In the genomic region with DNA sequence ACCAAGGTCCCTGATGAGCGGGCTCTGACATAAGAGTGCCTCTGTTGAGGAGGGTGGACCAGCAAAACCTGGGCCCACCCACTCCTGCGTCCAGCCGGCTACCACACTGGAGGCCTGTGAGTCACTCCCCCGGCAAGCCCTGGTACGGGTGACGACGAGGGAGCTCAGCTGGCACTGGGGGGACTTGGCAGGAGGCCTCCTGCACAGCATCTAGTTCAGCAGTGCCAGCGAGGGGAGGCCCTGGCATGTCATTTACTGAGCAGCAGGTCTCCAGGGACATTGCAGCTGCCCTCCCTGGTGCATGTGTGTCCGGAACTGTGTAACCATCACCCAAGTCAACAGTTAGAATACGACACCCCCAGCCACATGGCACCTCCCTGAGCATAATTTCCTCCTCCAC, we compare ENCODE assay signal across 7 cellular contexts. TPM values are rescaled to one million over a fixed set of nuclear protein-coding genes. Genes with fewer than 3 reads are reported as not detected.
DNase-seq lines count a peak whose midpoint lies in the region; ATAC-seq and TF ChIP-seq lines count a peak whose summit lies in the region.

No MANE protein-coding gene starts in this region.

- H3K56ac ChIP-seq in H9 (ENCODE audit: insufficient read length, low read depth, low read length): no peak overlapping the region

- peaks cover 47% of the 10 kb centered on the region for H3K4me1 Mint-ChIP-seq in type B pancreatic cell (ENCODE audit: unreplicated experiment)
- peaks cover 27 to 28% of the 10 kb centered on the region in 2 experiments for H3K4me1 Mint-ChIP-seq in H9

- H3K23ac ChIP-seq in H9 (ENCODE audit: insufficient read length, low read depth, low read length): no peak overlapping the region

- H3K79me2 ChIP-seq in MM.1S (ENCODE audit: low read length) (peaks cover 91% of the 10 kb centered on the region), H9 (ENCODE audit: insufficient read depth, low read length) (peaks cover 13% of the 10 kb centered on the region; the same call in 1 of the 2 replicates)

- H3F3A ChIP-seq in MM.1S (ENCODE audit: insufficient read depth, low read length): no peaks in the 10 kb centered on the region

- no peak overlapping the region for H3K14ac ChIP-seq in H9 (ENCODE audit: insufficient read depth, low read length)

- no peaks in the 10 kb centered on the region for H3K79me1 ChIP-seq in H9 (ENCODE audit: insufficient read depth, low read depth, low read length, poor library complexity, severe bottlenecking)

- H2AFZ ChIP-seq in MM.1S (ENCODE audit: low read length): no peak overlapping the region
- H2AFZ ChIP-seq in H9 (ENCODE audit: low read length): no peak overlapping the region

- H3K27ac Mint-ChIP-seq in type B pancreatic cell (peak overlapping the region; percentile 61), H9 (0 out of 7 replicates have a peak overlapping the region, but pooled peaks of 1 of the 3 experiments have one; percentile 25)

- no peak overlapping the region for H2BK20ac ChIP-seq in H9 (ENCODE audit: low read depth, low read length, poor library complexity, severe bottlenecking)

- peaks cover 67% of the 10 kb centered on the region for H3K4me1 ChIP-seq in colonic mucosa
- peaks cover 93% of the 10 kb centered on the region for H3K4me1 ChIP-seq in mucosa of descending colon (ENCODE audit: low read depth)
- H3K4me1 ChIP-seq in MM.1S (ENCODE audit: low read length): no peaks in the 10 kb centered on the region
- H3K4me1 ChIP-seq in H9 (ENCODE audit: insufficient read depth, low read length): peaks cover 12% of the 10 kb centered on the region

- H2BK12ac ChIP-seq in H9 (ENCODE audit: insufficient read length, low read depth, low read length): no peak overlapping the region

- DNase-seq in NCI-H2171 treated with DMSO at 0.1 percent for 48 hours (lab: John Stamatoyannopoulos, UW) (peak; percentile 76), colonic mucosa (no peak), mucosa of descending colon (peak; percentile 66 to 78 (median 68)), type B pancreatic cell (ENCODE audit: extremely low spot score, unreplicated experiment) (no peak), MM.1S (no peak), H9 (no peak)
- DNase-seq in stimulated activated naive CD8-positive, alpha-beta T cell treated with anti-CD3 and anti-CD28 coated beads, Interleukin-15, Interleukin-2, amounts not matched to agents 100 U/mL and 50 U/mL, for 24 hours: no peak

- no peaks in the 10 kb centered on the region for H3K23me2 ChIP-seq in H9 (ENCODE audit: insufficient read length, low read depth, low read length, poor library complexity, severe bottlenecking)

- H3K27me3 Mint-ChIP-seq in type B pancreatic cell (peaks cover 6% of the 10 kb centered on the region), H9 (ENCODE audit: low read depth) (no peaks in the 10 kb centered on the region)

- H3K36me3 Mint-ChIP-seq in type B pancreatic cell (peaks cover 38% of the 10 kb centered on the region), H9 (ENCODE audit: insufficient read depth in 1 of 3, low read depth in 3 of 3) (peaks cover 19 to 67% (median 29%) of the 10 kb centered on the region in 3 experiments)

- no peak overlapping the region for H3K18ac ChIP-seq in H9 (ENCODE audit: insufficient read length, low read depth, low read length)

- no peaks in the 10 kb centered on the region for H3K36me3 ChIP-seq in colonic mucosa
- no peaks in the 10 kb centered on the region for H3K36me3 ChIP-seq in mucosa of descending colon (ENCODE audit: low read depth)
- H3K36me3 ChIP-seq in MM.1S (replicated peaks; ENCODE audit: insufficient read depth, low read length): peaks cover 6% of the 10 kb centered on the region; the same call in 1 of the 2 replicates

- H3K9me2 ChIP-seq in MM.1S (replicated peaks; ENCODE audit: insufficient read depth, low read length): no peaks in the 10 kb centered on the region

- H3K27me3 ChIP-seq in colonic mucosa: no peaks in the 10 kb centered on the region
- H3K27me3 ChIP-seq in MM.1S (replicated peaks; ENCODE audit: insufficient read depth, low read length): no peaks in the 10 kb centered on the region
- H3K27me3 ChIP-seq in H9 (ENCODE audit: insufficient read depth, low read length): no peaks in the 10 kb centered on the region

- H3K9me3 Mint-ChIP-seq in type B pancreatic cell (no peaks in the 10 kb centered on the region), H9 (no peaks in the 10 kb centered on the region)

- no peak overlapping the region for H3K4ac ChIP-seq in H9 (ENCODE audit: low read depth, low read length)

- no peak overlapping the region for H2BK120ac ChIP-seq in H9 (ENCODE audit: low read depth, low read length, poor library complexity, severe bottlenecking)

- intact Hi-C loops in colonic mucosa (cut with DNase I): no loop called here
- intact Hi-C loops in mucosa of descending colon (cut with DNase I, micrococcal nuclease): no loop called here

- peak; percentile 44 for ATAC-seq in mucosa of descending colon
- no peak for ATAC-seq in stimulated activated naive CD8-positive, alpha-beta T cell treated with anti-CD3 and anti-CD28 coated beads, Interleukin-15, Interleukin-2, amounts not matched to agents 100 U/mL and 50 U/mL, for 24 hours

- H3K4me3 Mint-ChIP-seq in type B pancreatic cell (no peak overlapping the region), H9 (no peak overlapping the region)

- TF ChIP-seq CTCF in colonic mucosa (IDR thresholded peaks at IDR 0.05) (no peak), mucosa of descending colon (IDR thresholded peaks at IDR 0.05) (no peak), type B pancreatic cell (conservative IDR thresholded peaks at IDR 0.05) (no peak), MM.1S (IDR thresholded peaks at IDR 0.05; ENCODE audit: low read length) (no peak), H9 (conservative IDR thresholded peaks at IDR 0.05) (no peak)

- H4K8ac ChIP-seq in H9 (replicated peaks; ENCODE audit: insufficient read length, low read depth, low read length): no peak overlapping the region

- H3T11ph ChIP-seq in H9 (ENCODE audit: low read length): no peak overlapping the region

- no peak overlapping the region for H2AK5ac ChIP-seq in H9 (ENCODE audit: insufficient read length, low read length)

- H2BK15ac ChIP-seq in H9 (ENCODE audit: low read depth, low read length): no peak overlapping the region

- H3K9me3 ChIP-seq in colonic mucosa (no peaks in the 10 kb centered on the region), mucosa of descending colon (no peaks in the 10 kb centered on the region), MM.1S (replicated peaks; ENCODE audit: insufficient read depth, low read length) (no peaks in the 10 kb centered on the region), H9 (ENCODE audit: control insufficient read depth, low read depth, low read length) (no peaks in the 10 kb centered on the region)

- H3K9ac ChIP-seq in colonic mucosa (ENCODE audit: low read depth in 2 of 2, low read length in 2 of 2) (peak overlapping the region; percentile 54 to 83), MM.1S (ENCODE audit: low read length) (no peak overlapping the region), H9 (ENCODE audit: extremely low read depth, insufficient read length, low read length) (no peak overlapping the region)

- no CpG with 5 or more reads among the region's 10 CpGs for WGBS in H9 (ENCODE audit: extremely low coverage, insufficient read length, low lambda C conversion rate)

- H3K4me3 ChIP-seq in colonic mucosa: no peak overlapping the region
- no peak overlapping the region for H3K4me3 ChIP-seq in mucosa of descending colon
- no peak overlapping the region for H3K4me3 ChIP-seq in MM.1S (ENCODE audit: low read length)

- no peak overlapping the region for H4K91ac ChIP-seq in H9 (ENCODE audit: insufficient read length, low read depth, low read length)

- no peak overlapping the region for H2BK5ac ChIP-seq in H9 (ENCODE audit: insufficient read length, low read length)

- H4K5ac ChIP-seq in H9 (ENCODE audit: insufficient read length, low read depth, low read length): no peak overlapping the region

- H3K27ac ChIP-seq in colonic mucosa (peak overlapping the region; percentile 92), MM.1S (ENCODE audit: low read length) (no peak overlapping the region), H9 (ENCODE audit: insufficient read length, low read depth, low read length) (no peak overlapping the region)

- H3K4me2 ChIP-seq in MM.1S (ENCODE audit: low read depth, low read length) (no peak overlapping the region), H9 (ENCODE audit: insufficient read depth, insufficient read length, low read length) (no peak overlapping the region)

- no peaks in the 10 kb centered on the region for H4K20me1 ChIP-seq in MM.1S (ENCODE audit: insufficient read depth, low read length)
- no peaks in the 10 kb centered on the region for H4K20me1 ChIP-seq in H9 (ENCODE audit: control insufficient read depth, insufficient read depth, insufficient read length)

RNA-seq across cellular contexts. Expression of a gene that starts 24.4 kb away (rescaled TPM):
- total RNA-seq in colonic mucosa: 100 to 1,000 TPM; 589 to 665 TPM
- 100 to 1,000 TPM; 452 to 723 (median 672) TPM for total RNA-seq in mucosa of descending colon
- 120 and 807 TPM in 2 replicates for total RNA-seq in type B pancreatic cell (ENCODE audit: low replicate concordance)
- 131 and 132 TPM in 2 replicates for total RNA-seq in H9 (2021)

Comparison
In these comparisons a context has a peak if more than half of its experiments do, and no peak if none do; other contexts are left out.
1. DNase-seq: peak in NCI-H2171 treated with DMSO at 0.1 percent for 48 hours (single experiment) and mucosa of descending colon (3 of 3); none in colonic mucosa (single experiment), type B pancreatic cell (single experiment), stimulated activated naive CD8-positive, alpha-beta T cell treated with anti-CD3 and anti-CD28 coated beads, Interleukin-15, Interleukin-2, amounts not matched to agents 100 U/mL and 50 U/mL, for 24 hours (single experiment), MM.1S (single experiment) and H9 (single experiment).
2. H3K9ac ChIP-seq: peak in colonic mucosa (2 of 2); none in MM.1S (single experiment) and H9 (single experiment).